Comparison of ENCODE assay signal across 23 cellular contexts in genomic region chr22:44865193-44866057, GRCh38.
"Had no signal": no experiment of that assay in that cellular context is flagged by ENCODE, and none has a peak within 500 bp of the region (broad histone marks: within the 10 kb centered on the region; RNA-seq: fewer than 3 reads in every experiment).

No MANE protein-coding gene starts in this region.

- H3K36me3 ChIP-seq: esophagus muscularis mucosa, gastrocnemius medialis, heart right ventricle, left lung, lower lobe of right lung, neutrophil, right lobe of liver, tibial artery, upper lobe of left lung, uterus had no signal

- H3K27ac ChIP-seq: epithelial cell of prostate, esophagus muscularis mucosa, gastrocnemius medialis, heart right ventricle, left lung, lower lobe of right lung, neutrophil, psoas muscle, right lobe of liver, tibial artery, upper lobe of left lung, uterus had no signal

- H3K27me3 Mint-ChIP-seq: dendritic cell treated with granulocyte-macrophage colony-stimulating factor and Interleukin-4, amounts not matched to agents 40 ng/mL and 50 ng/mL, for 4 days had no signal

- H3K4me3 Mint-ChIP-seq: dendritic cell treated with granulocyte-macrophage colony-stimulating factor and Interleukin-4, amounts not matched to agents 40 ng/mL and 50 ng/mL, for 4 days; effector memory CD8-positive, alpha-beta T cell; naive B cell; nephron; stimulated activated memory B cell treated with anti-CD40 and anti-IgM and Interleukin-4, amounts not matched to agents 10 μg/mL and 1 μg/mL and 100 μg/mL, for 72 hours; stimulated activated naive CD8-positive, alpha-beta T cell treated with anti-CD3 and anti-CD28 coated beads, Interleukin-15, Interleukin-2, amounts not matched to agents 100 ng/mL and 50 ng/mL, for 24 hours had no signal

- H3K4me3 ChIP-seq: esophagus muscularis mucosa, gastrocnemius medialis, heart right ventricle, left lung, lower lobe of right lung, psoas muscle, right lobe of liver, tibial artery, upper lobe of left lung, uterus had no signal

- DNase-seq: effector memory CD8-positive, alpha-beta T cell; gastrocnemius medialis; heart right ventricle; hypothalamus; lower lobe of right lung; mesenchymal stem cell; midbrain; naive B cell; psoas muscle; retina; right lobe of liver; stimulated activated CD4-positive, alpha-beta T cell treated with anti-CD3 and anti-CD28 coated beads, Interleukin-4, amount 100 ng/mL, for 24 hours; tibial artery; uterus had no signal

- H3K9me3 Mint-ChIP-seq: dendritic cell treated with granulocyte-macrophage colony-stimulating factor and Interleukin-4, amounts not matched to agents 40 ng/mL and 50 ng/mL, for 4 days; effector memory CD8-positive, alpha-beta T cell; nephron; stimulated activated naive CD8-positive, alpha-beta T cell treated with anti-CD3 and anti-CD28 coated beads, Interleukin-15, Interleukin-2, amounts not matched to agents 100 ng/mL and 50 ng/mL, for 24 hours had no signal

- H3K36me3 Mint-ChIP-seq: naive B cell; stimulated activated memory B cell treated with anti-CD40 and anti-IgM and Interleukin-4, amounts not matched to agents 10 μg/mL and 1 μg/mL and 100 μg/mL, for 72 hours had no signal

- H3K27ac Mint-ChIP-seq: dendritic cell treated with granulocyte-macrophage colony-stimulating factor and Interleukin-4, amounts not matched to agents 40 ng/mL and 50 ng/mL, for 4 days; effector memory CD8-positive, alpha-beta T cell; naive B cell; nephron; stimulated activated memory B cell treated with anti-CD40 and anti-IgM and Interleukin-4, amounts not matched to agents 10 μg/mL and 1 μg/mL and 100 μg/mL, for 72 hours; stimulated activated naive CD8-positive, alpha-beta T cell treated with anti-CD3 and anti-CD28 coated beads, Interleukin-15, Interleukin-2, amounts not matched to agents 100 ng/mL and 50 ng/mL, for 24 hours had no signal

- H3K27me3 ChIP-seq: gastrocnemius medialis, heart right ventricle, neutrophil, right lobe of liver, tibial artery, upper lobe of left lung, uterus had no signal

- H3K4me1 ChIP-seq: esophagus muscularis mucosa, gastrocnemius medialis, heart right ventricle, left lung, lower lobe of right lung, psoas muscle, right lobe of liver, tibial artery, upper lobe of left lung, uterus had no signal

- ATAC-seq: effector memory CD8-positive, alpha-beta T cell; gastrocnemius medialis; heart right ventricle; left lung; lower lobe of right lung; psoas muscle; right lobe of liver; stimulated activated memory B cell treated with anti-CD40 and anti-IgM and Interleukin-4, amounts not matched to agents 10 μg/mL and 1 μg/mL and 100 μg/mL, for 72 hours had no signal

- H3K4me1 Mint-ChIP-seq: stimulated activated memory B cell treated with anti-CD40 and anti-IgM and Interleukin-4, amounts not matched to agents 10 μg/mL and 1 μg/mL and 100 μg/mL, for 72 hours had no signal
